19 cellular contexts compared by ENCODE assay signal in genomic region chr10:97442277-97442676, GRCh38.
"Had no signal": no experiment of that assay in that cellular context is flagged by ENCODE, and none has a peak within 500 bp of the region (broad histone marks: within the 10 kb centered on the region; RNA-seq: fewer than 3 reads in every experiment).

No MANE protein-coding gene starts in this region.

- H3K4me3 ChIP-seq: MG63 had no signal

- H3K9me3 ChIP-seq: MG63 had no signal

- H3K27me3 ChIP-seq: MG63 had no signal

- ATAC-seq: SK-N-SH treated with all-trans-retinoic acid at 6 μM for 48 hours had no signal

- DNase-seq: KBM-7, MG63, NCI-H1092, NCI-H1105 treated with DMSO at 0.1 percent for 48 hours, NCI-H1417 treated with DMSO at 0.1 percent for 48 hours, NCI-H146, NCI-H187, NCI-H2029, NCI-H2081 treated with DMSO at 0.1 percent for 48 hours, NCI-H2171, NCI-H226, NCI-H446, NCI-H510A, NCI-H524 treated with DMSO at 0.1 percent for 48 hours, NCI-H69, NCI-H774, RPMI8226, SHP77 had no signal
